Comparison of ENCODE assay signal across 2 cellular contexts in the genomic region with DNA sequence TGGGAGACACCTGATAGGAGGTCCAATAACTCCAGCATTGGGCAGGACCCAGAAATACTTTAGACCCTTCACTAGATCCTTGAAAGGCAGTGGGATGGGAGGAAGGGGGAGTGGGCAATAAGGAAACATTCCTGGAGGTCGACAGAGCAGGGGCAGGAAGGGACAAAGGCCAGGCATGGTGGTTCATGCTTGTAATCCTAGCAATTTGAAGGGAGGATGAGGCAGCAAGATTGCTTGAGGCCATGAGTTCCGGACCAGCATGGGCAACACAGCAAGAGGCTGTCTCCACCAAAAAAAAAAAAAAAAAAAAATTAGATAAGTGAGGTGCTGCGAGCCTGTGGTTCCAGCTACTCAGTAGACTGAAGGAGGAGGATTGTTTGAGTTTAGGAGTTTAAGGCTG.
TF ChIP-seq lines count a peak whose summit lies in the region.

No MANE protein-coding gene starts in this region.

TF ChIP-seq in IMR-90, 13 proteins besides CTCF, POLR2A, EP300 and RAD21:
- TF ChIP-seq SMC3 (IDR thresholded peaks at IDR 0.05; ENCODE audit: low read depth, low read length) (no peak), MAZ (IDR thresholded peaks at IDR 0.05; ENCODE audit: borderline replicate concordance, low read depth, low read length) (no peak), MAFK (IDR thresholded peaks at IDR 0.05; ENCODE audit: low read depth, low read length) (no peak), RCOR1 (IDR thresholded peaks at IDR 0.05; ENCODE audit: insufficient replicate concordance, low read length) (no peak), CHD1 (IDR thresholded peaks at IDR 0.05; ENCODE audit: low read depth, low read length) (no peak), BHLHE40 (IDR thresholded peaks at IDR 0.05; ENCODE audit: low read depth, low read length) (no peak), NFE2L2 (IDR thresholded peaks at IDR 0.05; ENCODE audit: low read depth, low read length) (no peak), FOS (IDR thresholded peaks at IDR 0.05; ENCODE audit: low read depth, low read length) (no peak), CEBPB (IDR thresholded peaks at IDR 0.05; ENCODE audit: low read depth, low read length) (no peak), MXI1 (IDR thresholded peaks at IDR 0.05; ENCODE audit: borderline replicate concordance, low read depth, low read length) (no peak), RFX5 (IDR thresholded peaks at IDR 0.05; ENCODE audit: low read depth, low read length) (no peak)
- TF ChIP-seq, protein P1, sequence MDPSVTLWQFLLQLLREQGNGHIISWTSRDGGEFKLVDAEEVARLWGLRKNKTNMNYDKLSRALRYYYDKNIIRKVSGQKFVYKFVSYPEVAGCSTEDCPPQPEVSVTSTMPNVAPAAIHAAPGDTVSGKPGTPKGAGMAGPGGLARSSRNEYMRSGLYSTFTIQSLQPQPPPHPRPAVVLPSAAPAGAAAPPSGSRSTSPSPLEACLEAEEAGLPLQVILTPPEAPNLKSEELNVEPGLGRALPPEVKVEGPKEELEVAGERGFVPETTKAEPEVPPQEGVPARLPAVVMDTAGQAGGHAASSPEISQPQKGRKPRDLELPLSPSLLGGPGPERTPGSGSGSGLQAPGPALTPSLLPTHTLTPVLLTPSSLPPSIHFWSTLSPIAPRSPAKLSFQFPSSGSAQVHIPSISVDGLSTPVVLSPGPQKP (IDR thresholded peaks at IDR 0.05; ENCODE audit: borderline replicate concordance, low read depth, low read length) = no peak
- TF ChIP-seq, protein P2, sequence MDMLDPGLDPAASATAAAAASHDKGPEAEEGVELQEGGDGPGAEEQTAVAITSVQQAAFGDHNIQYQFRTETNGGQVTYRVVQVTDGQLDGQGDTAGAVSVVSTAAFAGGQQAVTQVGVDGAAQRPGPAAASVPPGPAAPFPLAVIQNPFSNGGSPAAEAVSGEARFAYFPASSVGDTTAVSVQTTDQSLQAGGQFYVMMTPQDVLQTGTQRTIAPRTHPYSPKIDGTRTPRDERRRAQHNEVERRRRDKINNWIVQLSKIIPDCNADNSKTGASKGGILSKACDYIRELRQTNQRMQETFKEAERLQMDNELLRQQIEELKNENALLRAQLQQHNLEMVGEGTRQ (IDR thresholded peaks at IDR 0.05; ENCODE audit: low read depth, low read length) = no peak
TF ChIP-seq in IMR-90: peak in this region for 0.

TF ChIP-seq in HepG2, 621 proteins besides CTCF, POLR2A, EP300 and RAD21:
- no peak for TF ChIP-seq PHF21A (CRISPR knock-in tag; IDR thresholded peaks at IDR 0.05)
- no peak for TF ChIP-seq NFIC (IDR thresholded peaks at IDR 0.05; ENCODE audit: low read length)
- no peak for TF ChIP-seq ZNF7 (CRISPR knock-in tag; IDR thresholded peaks at IDR 0.05)
TF ChIP-seq in HepG2: peak in this region for 0.
